In the genomic region with DNA sequence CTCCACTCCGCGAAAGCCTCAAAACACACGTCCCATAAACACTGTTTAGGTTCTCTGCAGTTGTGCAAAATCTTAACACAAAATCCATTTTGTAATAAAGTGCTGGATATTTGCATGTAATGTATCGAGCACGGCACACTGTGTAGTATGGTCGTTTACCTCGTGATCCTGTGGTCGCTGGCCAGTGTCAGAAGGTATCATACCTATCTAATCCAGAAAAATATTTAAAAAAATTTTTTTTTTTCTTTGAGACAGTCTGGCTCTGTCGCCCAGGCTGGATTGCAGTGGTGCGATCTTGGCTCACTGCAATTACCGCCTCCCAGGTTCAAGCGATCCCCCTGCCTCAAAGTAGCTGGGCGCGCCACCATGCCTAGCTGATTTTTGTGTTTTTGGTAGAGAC, we compare ENCODE assay signal across 1 cellular context.
TF ChIP-seq lines count a peak whose summit lies in the region.

No MANE protein-coding gene starts in this region.

TF ChIP-seq in endothelial cell of umbilical vein, 7 proteins besides CTCF, POLR2A, EP300 and RAD21:
- TF ChIP-seq POLR2AphosphoS5 (IDR thresholded peaks at IDR 0.05; ENCODE audit: insufficient read depth, low read depth, low read length): no peak
- no peak for TF ChIP-seq JUN (IDR thresholded peaks at IDR 0.05; ENCODE audit: borderline replicate concordance, insufficient read depth, insufficient read length, low read depth)
- no peak for TF ChIP-seq EZH2 (IDR thresholded peaks at IDR 0.05; ENCODE audit: borderline replicate concordance, low read depth, low read length, severe bottlenecking)
- TF ChIP-seq MYC (IDR thresholded peaks at IDR 0.05; ENCODE audit: low read depth, low read length): no peak
- no peak for TF ChIP-seq GATA2 (IDR thresholded peaks at IDR 0.05; ENCODE audit: insufficient read depth, insufficient read length, low read depth, low read length)
- TF ChIP-seq, protein P1, sequence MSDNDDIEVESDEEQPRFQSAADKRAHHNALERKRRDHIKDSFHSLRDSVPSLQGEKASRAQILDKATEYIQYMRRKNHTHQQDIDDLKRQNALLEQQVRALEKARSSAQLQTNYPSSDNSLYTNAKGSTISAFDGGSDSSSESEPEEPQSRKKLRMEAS (IDR thresholded peaks at IDR 0.05; ENCODE audit: insufficient read depth, insufficient read length): no peak
- TF ChIP-seq FOS (IDR thresholded peaks at IDR 0.05; ENCODE audit: borderline replicate concordance, insufficient read depth, low read length): no peak
TF ChIP-seq in endothelial cell of umbilical vein: peak in this region for 0.
